In the genomic region with DNA sequence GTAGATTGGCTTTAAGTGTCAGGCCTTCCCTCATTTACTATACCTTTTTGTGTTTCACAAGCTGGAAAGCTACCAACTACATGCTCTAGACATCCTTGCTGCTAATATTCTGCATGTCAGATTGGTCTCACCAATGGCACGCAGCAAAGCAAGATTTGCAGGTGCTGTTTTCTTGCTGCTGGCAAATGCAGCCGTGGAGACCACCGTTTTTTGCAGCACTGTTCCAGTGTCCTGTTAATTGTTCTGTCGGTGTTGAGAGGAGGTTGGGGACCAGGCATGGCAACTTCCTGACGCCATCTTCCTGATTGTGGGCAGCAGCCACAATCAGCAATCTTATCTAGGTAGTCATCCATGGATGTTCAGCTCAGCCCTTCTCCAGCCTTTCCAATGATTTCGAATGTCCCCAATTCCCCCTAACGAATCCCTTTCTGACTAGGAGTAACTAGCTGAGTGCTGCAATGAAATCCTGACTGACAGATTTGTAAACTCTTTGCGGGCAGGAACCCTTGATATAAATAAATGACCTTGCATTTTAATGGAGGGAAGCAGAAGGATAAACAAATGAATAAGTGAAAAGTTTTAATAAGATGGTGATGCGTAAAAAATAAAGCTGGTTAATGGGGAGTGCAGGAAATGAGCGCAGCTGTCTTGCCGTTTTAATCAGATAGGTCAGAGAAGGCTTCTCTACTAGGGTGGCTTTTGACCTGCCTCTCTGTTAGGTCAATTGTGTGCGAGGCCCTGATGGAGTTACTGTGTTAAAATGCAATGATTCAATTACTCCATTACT, we compare ENCODE assay signal across 1 cellular context.
TF ChIP-seq lines count a peak whose summit lies in the region.

No MANE protein-coding gene starts in this region.

TF ChIP-seq in K562, 482 proteins besides CTCF, POLR2A, EP300 and RAD21 (continued from another document and continues in another):
- 0 out of 2 replicates have a peak, but pooled peaks have one; percentile 4 for TF ChIP-seq HINFP (tag; conservative IDR thresholded peaks at IDR 0.05; ENCODE audit: low read depth)
- TF ChIP-seq BRCA1 (IDR thresholded peaks at IDR 0.05) = no peak
- TF ChIP-seq BRCA1 (CRISPR knock-in tag; IDR thresholded peaks at IDR 0.05) = no peak
- 0 out of 2 replicates have a peak, but pooled peaks have one; percentile 48 for TF ChIP-seq GTF2E2 (tag; IDR thresholded peaks at IDR 0.05)
- 0 out of 2 replicates have a peak, but pooled peaks have one; percentile 40 for TF ChIP-seq DPF2 (IDR thresholded peaks at IDR 0.05)
- no peak for TF ChIP-seq NCOA4 (IDR thresholded peaks at IDR 0.05; ENCODE audit: partially characterized antibody)
- TF ChIP-seq THAP12 (CRISPR knock-in tag; IDR thresholded peaks at IDR 0.05) = 0 out of 2 replicates have a peak, but pooled peaks have one; percentile 32
- TF ChIP-seq, protein P1, sequence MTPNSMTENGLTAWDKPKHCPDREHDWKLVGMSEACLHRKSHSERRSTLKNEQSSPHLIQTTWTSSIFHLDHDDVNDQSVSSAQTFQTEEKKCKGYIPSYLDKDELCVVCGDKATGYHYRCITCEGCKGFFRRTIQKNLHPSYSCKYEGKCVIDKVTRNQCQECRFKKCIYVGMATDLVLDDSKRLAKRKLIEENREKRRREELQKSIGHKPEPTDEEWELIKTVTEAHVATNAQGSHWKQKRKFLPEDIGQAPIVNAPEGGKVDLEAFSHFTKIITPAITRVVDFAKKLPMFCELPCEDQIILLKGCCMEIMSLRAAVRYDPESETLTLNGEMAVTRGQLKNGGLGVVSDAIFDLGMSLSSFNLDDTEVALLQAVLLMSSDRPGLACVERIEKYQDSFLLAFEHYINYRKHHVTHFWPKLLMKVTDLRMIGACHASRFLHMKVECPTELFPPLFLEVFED (CRISPR knock-in tag; conservative IDR thresholded peaks at IDR 0.05) = no peak
- TF ChIP-seq, protein P2, sequence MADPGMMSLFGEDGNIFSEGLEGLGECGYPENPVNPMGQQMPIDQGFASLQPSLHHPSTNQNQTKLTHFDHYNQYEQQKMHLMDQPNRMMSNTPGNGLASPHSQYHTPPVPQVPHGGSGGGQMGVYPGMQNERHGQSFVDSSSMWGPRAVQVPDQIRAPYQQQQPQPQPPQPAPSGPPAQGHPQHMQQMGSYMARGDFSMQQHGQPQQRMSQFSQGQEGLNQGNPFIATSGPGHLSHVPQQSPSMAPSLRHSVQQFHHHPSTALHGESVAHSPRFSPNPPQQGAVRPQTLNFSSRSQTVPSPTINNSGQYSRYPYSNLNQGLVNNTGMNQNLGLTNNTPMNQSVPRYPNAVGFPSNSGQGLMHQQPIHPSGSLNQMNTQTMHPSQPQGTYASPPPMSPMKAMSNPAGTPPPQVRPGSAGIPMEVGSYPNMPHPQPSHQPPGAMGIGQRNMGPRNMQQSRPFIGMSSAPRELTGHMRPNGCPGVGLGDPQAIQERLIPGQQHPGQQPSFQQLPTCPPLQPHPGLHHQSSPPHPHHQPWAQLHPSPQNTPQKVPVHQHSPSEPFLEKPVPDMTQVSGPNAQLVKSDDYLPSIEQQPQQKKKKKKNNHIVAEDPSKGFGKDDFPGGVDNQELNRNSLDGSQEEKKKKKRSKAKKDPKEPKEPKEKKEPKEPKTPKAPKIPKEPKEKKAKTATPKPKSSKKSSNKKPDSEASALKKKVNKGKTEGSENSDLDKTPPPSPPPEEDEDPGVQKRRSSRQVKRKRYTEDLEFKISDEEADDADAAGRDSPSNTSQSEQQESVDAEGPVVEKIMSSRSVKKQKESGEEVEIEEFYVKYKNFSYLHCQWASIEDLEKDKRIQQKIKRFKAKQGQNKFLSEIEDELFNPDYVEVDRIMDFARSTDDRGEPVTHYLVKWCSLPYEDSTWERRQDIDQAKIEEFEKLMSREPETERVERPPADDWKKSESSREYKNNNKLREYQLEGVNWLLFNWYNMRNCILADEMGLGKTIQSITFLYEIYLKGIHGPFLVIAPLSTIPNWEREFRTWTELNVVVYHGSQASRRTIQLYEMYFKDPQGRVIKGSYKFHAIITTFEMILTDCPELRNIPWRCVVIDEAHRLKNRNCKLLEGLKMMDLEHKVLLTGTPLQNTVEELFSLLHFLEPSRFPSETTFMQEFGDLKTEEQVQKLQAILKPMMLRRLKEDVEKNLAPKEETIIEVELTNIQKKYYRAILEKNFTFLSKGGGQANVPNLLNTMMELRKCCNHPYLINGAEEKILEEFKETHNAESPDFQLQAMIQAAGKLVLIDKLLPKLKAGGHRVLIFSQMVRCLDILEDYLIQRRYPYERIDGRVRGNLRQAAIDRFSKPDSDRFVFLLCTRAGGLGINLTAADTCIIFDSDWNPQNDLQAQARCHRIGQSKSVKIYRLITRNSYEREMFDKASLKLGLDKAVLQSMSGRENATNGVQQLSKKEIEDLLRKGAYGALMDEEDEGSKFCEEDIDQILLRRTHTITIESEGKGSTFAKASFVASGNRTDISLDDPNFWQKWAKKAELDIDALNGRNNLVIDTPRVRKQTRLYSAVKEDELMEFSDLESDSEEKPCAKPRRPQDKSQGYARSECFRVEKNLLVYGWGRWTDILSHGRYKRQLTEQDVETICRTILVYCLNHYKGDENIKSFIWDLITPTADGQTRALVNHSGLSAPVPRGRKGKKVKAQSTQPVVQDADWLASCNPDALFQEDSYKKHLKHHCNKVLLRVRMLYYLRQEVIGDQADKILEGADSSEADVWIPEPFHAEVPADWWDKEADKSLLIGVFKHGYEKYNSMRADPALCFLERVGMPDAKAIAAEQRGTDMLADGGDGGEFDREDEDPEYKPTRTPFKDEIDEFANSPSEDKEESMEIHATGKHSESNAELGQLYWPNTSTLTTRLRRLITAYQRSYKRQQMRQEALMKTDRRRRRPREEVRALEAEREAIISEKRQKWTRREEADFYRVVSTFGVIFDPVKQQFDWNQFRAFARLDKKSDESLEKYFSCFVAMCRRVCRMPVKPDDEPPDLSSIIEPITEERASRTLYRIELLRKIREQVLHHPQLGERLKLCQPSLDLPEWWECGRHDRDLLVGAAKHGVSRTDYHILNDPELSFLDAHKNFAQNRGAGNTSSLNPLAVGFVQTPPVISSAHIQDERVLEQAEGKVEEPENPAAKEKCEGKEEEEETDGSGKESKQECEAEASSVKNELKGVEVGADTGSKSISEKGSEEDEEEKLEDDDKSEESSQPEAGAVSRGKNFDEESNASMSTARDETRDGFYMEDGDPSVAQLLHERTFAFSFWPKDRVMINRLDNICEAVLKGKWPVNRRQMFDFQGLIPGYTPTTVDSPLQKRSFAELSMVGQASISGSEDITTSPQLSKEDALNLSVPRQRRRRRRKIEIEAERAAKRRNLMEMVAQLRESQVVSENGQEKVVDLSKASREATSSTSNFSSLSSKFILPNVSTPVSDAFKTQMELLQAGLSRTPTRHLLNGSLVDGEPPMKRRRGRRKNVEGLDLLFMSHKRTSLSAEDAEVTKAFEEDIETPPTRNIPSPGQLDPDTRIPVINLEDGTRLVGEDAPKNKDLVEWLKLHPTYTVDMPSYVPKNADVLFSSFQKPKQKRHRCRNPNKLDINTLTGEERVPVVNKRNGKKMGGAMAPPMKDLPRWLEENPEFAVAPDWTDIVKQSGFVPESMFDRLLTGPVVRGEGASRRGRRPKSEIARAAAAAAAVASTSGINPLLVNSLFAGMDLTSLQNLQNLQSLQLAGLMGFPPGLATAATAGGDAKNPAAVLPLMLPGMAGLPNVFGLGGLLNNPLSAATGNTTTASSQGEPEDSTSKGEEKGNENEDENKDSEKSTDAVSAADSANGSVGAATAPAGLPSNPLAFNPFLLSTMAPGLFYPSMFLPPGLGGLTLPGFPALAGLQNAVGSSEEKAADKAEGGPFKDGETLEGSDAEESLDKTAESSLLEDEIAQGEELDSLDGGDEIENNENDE (IDR thresholded peaks at IDR 0.05; ENCODE audit: low read depth, low read length) = no peak
- TF ChIP-seq ARNT (IDR thresholded peaks at IDR 0.05) = 0 out of 4 replicates have a peak, but pooled peaks of 1 of the 2 experiments have one; percentile 42
- no peak for TF ChIP-seq ZKSCAN3 (CRISPR knock-in tag; IDR thresholded peaks at IDR 0.05)
- TF ChIP-seq GATAD2A (IDR thresholded peaks at IDR 0.05) = 0 out of 2 replicates have a peak, but pooled peaks have one; percentile 40
- TF ChIP-seq ZBTB11 (CRISPR knock-in tag; IDR thresholded peaks at IDR 0.05) = no peak
- TF ChIP-seq, protein P3, sequence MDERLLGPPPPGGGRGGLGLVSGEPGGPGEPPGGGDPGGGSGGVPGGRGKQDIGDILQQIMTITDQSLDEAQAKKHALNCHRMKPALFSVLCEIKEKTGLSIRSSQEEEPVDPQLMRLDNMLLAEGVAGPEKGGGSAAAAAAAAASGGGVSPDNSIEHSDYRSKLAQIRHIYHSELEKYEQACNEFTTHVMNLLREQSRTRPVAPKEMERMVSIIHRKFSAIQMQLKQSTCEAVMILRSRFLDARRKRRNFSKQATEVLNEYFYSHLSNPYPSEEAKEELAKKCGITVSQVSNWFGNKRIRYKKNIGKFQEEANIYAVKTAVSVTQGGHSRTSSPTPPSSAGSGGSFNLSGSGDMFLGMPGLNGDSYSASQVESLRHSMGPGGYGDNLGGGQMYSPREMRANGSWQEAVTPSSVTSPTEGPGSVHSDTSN (CRISPR knock-in tag; IDR thresholded peaks at IDR 0.05; ENCODE audit: low read depth) = no peak
- TF ChIP-seq, protein P3 (tag; conservative IDR thresholded peaks at IDR 0.05; ENCODE audit: low read depth) = 0 out of 2 replicates have a peak, but pooled peaks have one; percentile 9
- peak; percentile 76 for TF ChIP-seq ZNF316 (IDR thresholded peaks at IDR 0.05)
- 0 out of 2 replicates have a peak, but pooled peaks have one; percentile 27 for TF ChIP-seq FOXP4 (CRISPR knock-in tag; IDR thresholded peaks at IDR 0.05; ENCODE audit: borderline replicate concordance)
- TF ChIP-seq RBM34 (IDR thresholded peaks at IDR 0.05; ENCODE audit: borderline replicate concordance, insufficient read depth, low read length) = no peak
- TF ChIP-seq MAFG (tag; conservative IDR thresholded peaks at IDR 0.05) = peak; percentile 58; the same call in 1 of the 2 replicates
- no peak for TF ChIP-seq SREBF1 (IDR thresholded peaks at IDR 0.05; ENCODE audit: borderline replicate concordance, low read depth, low read length)
- no peak for TF ChIP-seq KAT7 (CRISPR knock-in tag; IDR thresholded peaks at IDR 0.05; ENCODE audit: borderline replicate concordance)
